Comparison of ENCODE assay signal across 20 cellular contexts in the genomic region with DNA sequence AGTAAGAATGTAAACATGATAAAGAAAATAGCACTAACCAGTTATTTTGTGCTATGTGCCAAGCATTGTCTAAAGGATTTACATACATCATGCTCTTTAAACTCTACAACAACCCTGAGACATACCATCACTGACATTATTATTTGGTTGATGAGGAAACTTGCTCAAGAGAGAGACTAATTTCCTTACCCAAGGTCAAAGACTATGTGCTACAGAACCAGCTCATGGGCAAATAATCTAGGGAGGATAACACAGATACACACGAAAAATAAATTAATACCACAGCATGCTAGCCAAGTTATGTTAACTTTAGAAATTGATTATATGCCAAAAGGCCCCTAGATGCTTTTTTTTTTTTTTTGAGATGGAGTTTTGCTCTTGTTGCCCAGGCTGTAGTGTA. TPM values are rescaled to one million over a fixed set of nuclear protein-coding genes. Genes with fewer than 3 reads are reported as not detected.
A peak's percentile ranks its signal among the peaks of the same experiment; 100 is the strongest.
DNase-seq lines count a peak whose midpoint lies in the region; TF ChIP-seq lines count a peak whose summit lies in the region.
"Had no signal": no experiment of that assay in that cellular context is flagged by ENCODE, and none has a peak within 500 bp of the region (broad histone marks: within the 10 kb centered on the region; RNA-seq: fewer than 3 reads in every experiment).

No MANE protein-coding gene starts in this region.

- H3K9me2 ChIP-seq in Karpas-422 (replicated peaks; ENCODE audit: insufficient read depth, low read length), result no peaks in the 10 kb centered on the region

- H3K4me3 ChIP-seq in Karpas-422 (ENCODE audit: low read length), result no peak overlapping the region
- peak overlapping the region; percentile 4 for H3K4me3 ChIP-seq in endodermal cell (ENCODE audit: low read length)
- no peak overlapping the region for H3K4me3 ChIP-seq in dorsolateral prefrontal cortex
- no peak overlapping the region for H3K4me3 ChIP-seq in colonic mucosa
- H3K4me3 ChIP-seq in uterus, result no peak overlapping the region
- H3K4me3 ChIP-seq: left lung, MG63, smooth muscle cell had no signal

- H3K4me1 ChIP-seq in Karpas-422 (ENCODE audit: low read length), result peaks cover 29% of the 10 kb centered on the region
- H3K4me1 ChIP-seq in endodermal cell (ENCODE audit: control insufficient read depth, insufficient read depth, low read length), result peaks cover 10% of the 10 kb centered on the region
- H3K4me1 ChIP-seq in colonic mucosa, result peaks cover 3% of the 10 kb centered on the region
- H3K4me1 ChIP-seq in uterus, result peaks cover 0 to 10% of the 10 kb centered on the region in 2 donors
- H3K4me1 ChIP-seq: BE2C had no signal

- H3K27ac ChIP-seq in Karpas-422 (ENCODE audit: low read length), result no peak overlapping the region
- no peak overlapping the region for H3K27ac ChIP-seq in endodermal cell (ENCODE audit: low read depth, low read length)
- no peak overlapping the region for H3K27ac ChIP-seq in dorsolateral prefrontal cortex
- no peak overlapping the region for H3K27ac ChIP-seq in colonic mucosa
- H3K27ac ChIP-seq in uterus, result no peak overlapping the region
- H3K27ac ChIP-seq: left lung had no signal

- H3K27me3 ChIP-seq in Karpas-422 (ENCODE audit: low read length), result no peaks in the 10 kb centered on the region
- no peaks in the 10 kb centered on the region for H3K27me3 ChIP-seq in endodermal cell (ENCODE audit: control insufficient read depth, insufficient read depth, low read length, poor library complexity, severe bottlenecking)
- no peaks in the 10 kb centered on the region for H3K27me3 ChIP-seq in dorsolateral prefrontal cortex
- H3K27me3 ChIP-seq in colonic mucosa, result no peaks in the 10 kb centered on the region
- H3K27me3 ChIP-seq in uterus, result no peaks in the 10 kb centered on the region
- H3K27me3 ChIP-seq: BE2C, left lung, MG63 had no signal

- no peak for DNase-seq in activated CD4-positive, alpha-beta T cell treated with anti-CD3 and anti-CD28 coated beads, Interleukin-2, amount 10 ng/mL, durations not matched to agents 24 days and 14 days
- DNase-seq in activated CD4-positive, alpha-beta T cell treated with anti-CD3 and anti-CD28 coated beads, Interleukin-2, amount 50 U/mL, for 1 hour, result no peak
- DNase-seq in Karpas-422 (no peak), endodermal cell (no peak), progenitor cell of endocrine pancreas (ENCODE audit: low spot score, unreplicated experiment) (no peak), dorsolateral prefrontal cortex (no peak), colonic mucosa (no peak), uterus (no peak)
- DNase-seq: 8988T; activated CD8-positive, alpha-beta memory T cell treated with anti-CD3 and anti-CD28 coated beads, Interleukin-2, amount 50 U/mL, for 4 hours; amygdala; BE2C; cortex of kidney; left lung; MG63; NCI-H1436; NCI-H510A treated with DMSO at 0.1 percent for 48 hours; stimulated activated naive B cell treated with anti-CD40 and anti-IgM and Interleukin-4, amounts not matched to agents 10 μg/mL and 1 μg/mL and 100 μg/mL, for 72 hours; T-helper 2 cell had no signal

- no peak for TF ChIP-seq CTCF in endodermal cell (conservative IDR thresholded peaks at IDR 0.05)
- no peak for TF ChIP-seq CTCF in progenitor cell of endocrine pancreas (IDR thresholded peaks at IDR 0.05; ENCODE audit: unreplicated experiment)
- no peak for TF ChIP-seq CTCF in dorsolateral prefrontal cortex (IDR thresholded peaks at IDR 0.05 in 54 of 56, conservative IDR thresholded peaks at IDR 0.05 in 2 of 56; ENCODE audit: low read depth in 1 of 56, partially characterized antibody in 56 of 56)
- no peak for TF ChIP-seq CTCF in colonic mucosa (IDR thresholded peaks at IDR 0.05)
- no peak for TF ChIP-seq CTCF in uterus (IDR thresholded peaks at IDR 0.05)

- H3K4me2 ChIP-seq in Karpas-422 (ENCODE audit: low read depth, low read length, poor library complexity, severe bottlenecking), result peak overlapping the region; percentile 10
- H3K4me2 ChIP-seq: smooth muscle cell had no signal

- H3K9me3 Mint-ChIP-seq in activated CD4-positive, alpha-beta T cell treated with anti-CD3 and anti-CD28 coated beads, Interleukin-2, amount 10 ng/mL, durations not matched to agents 24 days and 14 days, result no peaks in the 10 kb centered on the region
- H3K9me3 Mint-ChIP-seq in endodermal cell (no peaks in the 10 kb centered on the region), progenitor cell of endocrine pancreas (ENCODE audit: low read depth) (no peaks in the 10 kb centered on the region)
- H3K9me3 Mint-ChIP-seq: stimulated activated naive B cell treated with anti-CD40 and anti-IgM and Interleukin-4, amounts not matched to agents 10 μg/mL and 1 μg/mL and 100 μg/mL, for 72 hours had no signal

- no peak overlapping the region for H3K27ac Mint-ChIP-seq in activated CD4-positive, alpha-beta T cell treated with anti-CD3 and anti-CD28 coated beads, Interleukin-2, amount 10 ng/mL, durations not matched to agents 24 days and 14 days
- H3K27ac Mint-ChIP-seq in endodermal cell, result no peak overlapping the region
- H3K27ac Mint-ChIP-seq in progenitor cell of endocrine pancreas, result no peak overlapping the region
- H3K27ac Mint-ChIP-seq: stimulated activated naive B cell treated with anti-CD40 and anti-IgM and Interleukin-4, amounts not matched to agents 10 μg/mL and 1 μg/mL and 100 μg/mL, for 72 hours had no signal

- peaks cover 48% of the 10 kb centered on the region for H3K36me3 Mint-ChIP-seq in activated CD4-positive, alpha-beta T cell treated with anti-CD3 and anti-CD28 coated beads, Interleukin-2, amount 10 ng/mL, durations not matched to agents 24 days and 14 days (ENCODE audit: low read depth)
- H3K36me3 Mint-ChIP-seq in endodermal cell (ENCODE audit: low read depth), result peaks cover 37% of the 10 kb centered on the region
- peaks cover 28% of the 10 kb centered on the region for H3K36me3 Mint-ChIP-seq in progenitor cell of endocrine pancreas (ENCODE audit: insufficient read depth)

- peaks cover 28% of the 10 kb centered on the region for H3K36me3 ChIP-seq in Karpas-422 (ENCODE audit: insufficient read depth, low read length)
- H3K36me3 ChIP-seq in endodermal cell (ENCODE audit: control insufficient read depth, insufficient read depth, low read length), result peaks cover 48% of the 10 kb centered on the region
- no peaks in the 10 kb centered on the region for H3K36me3 ChIP-seq in colonic mucosa
- no peaks in the 10 kb centered on the region for H3K36me3 ChIP-seq in uterus

- WGBS in endodermal cell (ENCODE audit: insufficient coverage in 1 of 2, insufficient read length in 1 of 2), 2 experiments, result no CpG with 5 or more reads among the region's 1 CpG

- intact Hi-C loops in activated CD4-positive, alpha-beta T cell treated with anti-CD3 and anti-CD28 coated beads, Interleukin-2, amount 10 ng/mL, durations not matched to agents 24 days and 14 days (cut with micrococcal nuclease), result loop anchor here (5.0 kb wide), 2 partner anchors 165 to 195 kb away; no protein-coding TSS in a partner anchor
- intact Hi-C loops in dorsolateral prefrontal cortex (cut with DNase I), result loop anchor here (5.0 kb wide), 2 partner anchors 75 to 205 kb away; a partner anchor contains a TSS
- intact Hi-C loops in colonic mucosa (cut with DNase I), result loop anchor here (10.0 kb wide), 1 partner anchor 202 kb away; a partner anchor contains a TSS
- intact Hi-C loops in uterus (cut with DNase I; ENCODE audit: low total_unique reads), result no loop called here

- H3K9me3 ChIP-seq in Karpas-422 (ENCODE audit: low read length) (no peaks in the 10 kb centered on the region), endodermal cell (ENCODE audit: control insufficient read depth, low read length) (no peaks in the 10 kb centered on the region), colonic mucosa (no peaks in the 10 kb centered on the region), uterus (no peaks in the 10 kb centered on the region)
- H3K9me3 ChIP-seq: BE2C, left lung, MG63 had no signal

- peak overlapping the region; percentile 32 for H3K4me3 Mint-ChIP-seq in activated CD4-positive, alpha-beta T cell treated with anti-CD3 and anti-CD28 coated beads, Interleukin-2, amount 10 ng/mL, durations not matched to agents 24 days and 14 days
- H3K4me3 Mint-ChIP-seq in endodermal cell, result no peak overlapping the region
- H3K4me3 Mint-ChIP-seq in progenitor cell of endocrine pancreas (ENCODE audit: low read depth), result peak overlapping the region; percentile 51

- H3K79me2 ChIP-seq in Karpas-422 (ENCODE audit: low read length), result peaks cover 50% of the 10 kb centered on the region

- no peak overlapping the region for H2AFZ ChIP-seq in Karpas-422 (ENCODE audit: low read length)

- H3K4me1 Mint-ChIP-seq in activated CD4-positive, alpha-beta T cell treated with anti-CD3 and anti-CD28 coated beads, Interleukin-2, amount 10 ng/mL, durations not matched to agents 24 days and 14 days, result peaks cover 28% of the 10 kb centered on the region
- H3K4me1 Mint-ChIP-seq in endodermal cell, result peaks cover 39% of the 10 kb centered on the region
- H3K4me1 Mint-ChIP-seq in progenitor cell of endocrine pancreas (ENCODE audit: low read depth), result peaks cover 46% of the 10 kb centered on the region

- H3K9ac ChIP-seq in Karpas-422 (ENCODE audit: low read length) (no peak overlapping the region), endodermal cell (ENCODE audit: extremely low read depth, low read length, poor library complexity, severe bottlenecking) (no peak overlapping the region), colonic mucosa (ENCODE audit: low read depth in 2 of 2, low read length in 2 of 2) (no peak overlapping the region)

- no peaks in the 10 kb centered on the region for H3K27me3 Mint-ChIP-seq in activated CD4-positive, alpha-beta T cell treated with anti-CD3 and anti-CD28 coated beads, Interleukin-2, amount 10 ng/mL, durations not matched to agents 24 days and 14 days
- H3K27me3 Mint-ChIP-seq in endodermal cell (ENCODE audit: insufficient read depth) (no peaks in the 10 kb centered on the region), progenitor cell of endocrine pancreas (peaks cover 3% of the 10 kb centered on the region)
- H3K27me3 Mint-ChIP-seq: stimulated activated naive B cell treated with anti-CD40 and anti-IgM and Interleukin-4, amounts not matched to agents 10 μg/mL and 1 μg/mL and 100 μg/mL, for 72 hours had no signal

- no peak for TF ChIP-seq POLR2A in uterus (IDR thresholded peaks at IDR 0.05)

- H4K20me1 ChIP-seq in Karpas-422 (ENCODE audit: insufficient read depth, low read depth, low read length), result peaks cover 7% of the 10 kb centered on the region; the same call in 1 of the 2 replicates

RNA-seq across cellular contexts. Expression of a gene that starts 2.7 kb away (rescaled TPM):
- 10.8 and 12.2 TPM in 2 replicates for total RNA-seq in activated CD4-positive, alpha-beta T cell treated with anti-CD3 and anti-CD28 coated beads, Interleukin-2, amount 10 ng/mL, durations not matched to agents 24 days and 14 days
- 12.8 and 29.5 TPM in 2 replicates for total RNA-seq in Karpas-422 (2014; rRNA removed; shearing (Covaris generic); ENCODE audit: low replicate concordance)
- total RNA-seq in endodermal cell (10 to 100 TPM; 12.5 to 13.0 TPM), progenitor cell of endocrine pancreas (16.8 and 18.0 TPM in 2 replicates), dorsolateral prefrontal cortex (10 to 100 TPM; 10.4 to 26.5 (median 18.4) TPM), colonic mucosa (1 to 10 TPM; 5.5 to 8.1 TPM), uterus (10 to 100 TPM; 11.9 to 28.4 (median 17.8) TPM)
- polyA plus RNA-seq in endodermal cell (2013, experiment 1 of 2), result 9.0 TPM
- 9.4 TPM for polyA plus RNA-seq in endodermal cell (2013, experiment 2 of 2)

RNA-seq across cellular contexts. Expression of a gene that starts 3.0 kb away (rescaled TPM):
- total RNA-seq in activated CD4-positive, alpha-beta T cell treated with anti-CD3 and anti-CD28 coated beads, Interleukin-2, amount 10 ng/mL, durations not matched to agents 24 days and 14 days, result 58.4 and 62.9 TPM in 2 replicates
- total RNA-seq in Karpas-422 (2014; rRNA removed; shearing (Covaris generic); ENCODE audit: low replicate concordance), result 61.9 and 90.1 TPM in 2 replicates
- total RNA-seq in endodermal cell (10 to 100 TPM; 61.1 to 71.6 TPM), progenitor cell of endocrine pancreas (85.5 and 87.4 TPM in 2 replicates), dorsolateral prefrontal cortex (10 to 100 TPM; 43.3 to 95.3 (median 62.7) TPM), colonic mucosa (10 to 100 TPM; 67.7 to 87.5 TPM), uterus (100 to 1,000 TPM in 2 of 4 donors, 10 to 100 TPM in 2; 55.0 to 119 (median 85.8) TPM)
- 43.3 TPM for polyA plus RNA-seq in endodermal cell (2013, experiment 1 of 2)
- 42.8 TPM for polyA plus RNA-seq in endodermal cell (2013, experiment 2 of 2)
